In genomic region chr3:114527036-114527644, GRCh38 we compare ENCODE assay signal across 9 cellular contexts.
DNase-seq lines count a peak whose midpoint lies in the region; ATAC-seq and TF ChIP-seq lines count a peak whose summit lies in the region.
"Had no signal": no experiment of that assay in that cellular context is flagged by ENCODE, and none has a peak within 500 bp of the region (broad histone marks: within the 10 kb centered on the region; RNA-seq: fewer than 3 reads in every experiment).

No MANE protein-coding gene starts in this region.

- no peak overlapping the region for H2AFZ ChIP-seq in OCI-LY3 (ENCODE audit: low read depth, low read length)

- H3K27ac ChIP-seq in breast epithelium (no peak overlapping the region), OCI-LY3 (ENCODE audit: low read length) (no peak overlapping the region), tibial nerve (no peak overlapping the region)

- no peaks in the 10 kb centered on the region for H4K20me1 ChIP-seq in OCI-LY3 (ENCODE audit: insufficient read depth, low read length)

- H3K4me1 ChIP-seq in breast epithelium (no peaks in the 10 kb centered on the region), OCI-LY3 (ENCODE audit: low read length) (no peaks in the 10 kb centered on the region), tibial nerve (peaks cover 0 to 16% (median 0%) of the 10 kb centered on the region in 4 donors)

- no peak overlapping the region for H3K4me3 ChIP-seq in breast epithelium
- H3K4me3 ChIP-seq in OCI-LY3 (ENCODE audit: low read length): no peak overlapping the region
- no peak overlapping the region for H3K4me3 ChIP-seq in fibroblast of mammary gland (ENCODE audit: control insufficient read depth, low read depth, low read length)
- no peak overlapping the region for H3K4me3 ChIP-seq in tibial nerve
- H3K4me3 ChIP-seq: lung had no signal

- TF ChIP-seq CTCF in MCF 10A (IDR thresholded peaks at IDR 0.05; ENCODE audit: unreplicated experiment): peak; percentile 41
- peak in 1 of 3 donors; percentile 24 for TF ChIP-seq CTCF in breast epithelium (IDR thresholded peaks at IDR 0.05)
- TF ChIP-seq CTCF in OCI-LY3 (IDR thresholded peaks at IDR 0.05; ENCODE audit: low read depth, low read length): peak; percentile 65
- peak; percentile 66 for TF ChIP-seq CTCF in fibroblast of mammary gland (conservative IDR thresholded peaks at IDR 0.05; ENCODE audit: control insufficient read depth, insufficient read depth, low read depth, low read length)
- TF ChIP-seq CTCF in tibial nerve (IDR thresholded peaks at IDR 0.05): peak; percentile 13 to 42 (median 17)

- CTCF ChIA-PET in MCF 10A (lab: Yijun Ruan, JAX): interaction anchor here (0.6 to 2.8 kb wide), 13 partner anchors 9 to 750 kb away, joined by 3 to 18 read pairs (median 4); no protein-coding TSS in a partner anchor

- 40 to 63% methylated on average over 1 of the region's 1 CpG for WGBS in tibial nerve, 2 donors

- DNase-seq in MCF 10A (ENCODE audit: unreplicated experiment): peak; percentile 30
- DNase-seq in breast epithelium (ENCODE audit: low spot score in 2 of 2): no peak
- peak; percentile 44 for DNase-seq in fibroblast of mammary gland (ENCODE audit: low read depth)
- no peak for DNase-seq in tibial nerve (ENCODE audit: low spot score in 2 of 2)
- no peak for DNase-seq in activated T-cell treated with anti-CD3 and anti-CD28 coated beads, Interleukin-2, amount 50 U/mL, for 24 hours

- no peaks in the 10 kb centered on the region for H3K36me3 Mint-ChIP-seq in MCF 10A (ENCODE audit: insufficient read depth, unreplicated experiment)
- peaks cover 4% of the 10 kb centered on the region for H3K36me3 Mint-ChIP-seq in activated T-cell treated with anti-CD3 and anti-CD28 coated beads, Interleukin-2, amount 50 U/mL, for 24 hours (ENCODE audit: low read depth)

- no peak for ATAC-seq in GM18867 (IDR thresholded peaks at IDR 0.05; ENCODE audit: unreplicated experiment)
- no peak for ATAC-seq in GM21529 (IDR thresholded peaks at IDR 0.05; ENCODE audit: unreplicated experiment)

- no TSS peak for BruUV-seq in MCF 10A (replicated peaks; lab: Mats Ljungman, UMichigan)

- POLR2A ChIA-PET in MCF 10A (lab: Yijun Ruan, JAX): interaction anchor here (0.7 kb wide), 1 partner anchor 70 kb away, joined by 3 read pairs; no protein-coding TSS in a partner anchor

- no peaks in the 10 kb centered on the region for H3K9me3 Mint-ChIP-seq in MCF 10A (ENCODE audit: unreplicated experiment)
- no peaks in the 10 kb centered on the region for H3K9me3 Mint-ChIP-seq in activated T-cell treated with anti-CD3 and anti-CD28 coated beads, Interleukin-2, amount 50 U/mL, for 24 hours

- no peak overlapping the region for H3K27ac Mint-ChIP-seq in MCF 10A (ENCODE audit: low read depth, unreplicated experiment)
- H3K27ac Mint-ChIP-seq in activated T-cell treated with anti-CD3 and anti-CD28 coated beads, Interleukin-2, amount 50 U/mL, for 24 hours: no peak overlapping the region

- H3K27me3 ChIP-seq in breast epithelium (no peaks in the 10 kb centered on the region), OCI-LY3 (ENCODE audit: low read depth, low read length) (no peaks in the 10 kb centered on the region), tibial nerve (no peaks in the 10 kb centered on the region)

- H3K4me3 Mint-ChIP-seq in MCF 10A (ENCODE audit: unreplicated experiment): no peak overlapping the region
- H3K4me3 Mint-ChIP-seq in activated T-cell treated with anti-CD3 and anti-CD28 coated beads, Interleukin-2, amount 50 U/mL, for 24 hours: no peak overlapping the region

- H3K9ac ChIP-seq in OCI-LY3 (ENCODE audit: low read length): no peak overlapping the region

- intact Hi-C loops in MCF 10A (cut with micrococcal nuclease) (loop anchor here (5.0 to 10.0 kb wide), 3 partner anchors 142 to 565 kb away; no protein-coding TSS in a partner anchor), breast epithelium (cut with DNase I; ENCODE audit: low total_unique reads) (no loop called here)

- H3K4me2 ChIP-seq in OCI-LY3 (ENCODE audit: low read length): no peak overlapping the region

- TF ChIP-seq EP300 in tibial nerve (IDR thresholded peaks at IDR 0.05): no peak

- H3K9me3 ChIP-seq in breast epithelium (no peaks in the 10 kb centered on the region), OCI-LY3 (ENCODE audit: insufficient read depth, low read length) (no peaks in the 10 kb centered on the region), tibial nerve (no peaks in the 10 kb centered on the region)

- TF ChIP-seq POLR2A in breast epithelium (IDR thresholded peaks at IDR 0.05) (no peak), tibial nerve (IDR thresholded peaks at IDR 0.05) (no peak)

- H3K36me3 ChIP-seq in breast epithelium (no peaks in the 10 kb centered on the region), OCI-LY3 (replicated peaks; ENCODE audit: low read depth, low read length) (no peaks in the 10 kb centered on the region), tibial nerve (peaks cover 0 to 8% (median 0%) of the 10 kb centered on the region in 3 donors)

- no peaks in the 10 kb centered on the region for H3K79me2 ChIP-seq in OCI-LY3 (ENCODE audit: low read length)

- no peaks in the 10 kb centered on the region for H3K27me3 Mint-ChIP-seq in MCF 10A (ENCODE audit: insufficient read depth, unreplicated experiment)
- H3K27me3 Mint-ChIP-seq in activated T-cell treated with anti-CD3 and anti-CD28 coated beads, Interleukin-2, amount 50 U/mL, for 24 hours: no peaks in the 10 kb centered on the region

- no peaks in the 10 kb centered on the region for H3K4me1 Mint-ChIP-seq in MCF 10A (ENCODE audit: insufficient read depth, unreplicated experiment)
- peaks cover 1% of the 10 kb centered on the region for H3K4me1 Mint-ChIP-seq in activated T-cell treated with anti-CD3 and anti-CD28 coated beads, Interleukin-2, amount 50 U/mL, for 24 hours (ENCODE audit: low read depth)

Comparison
In these comparisons a context has a peak if more than half of its experiments do, and no peak if none do; other contexts are left out.
1. DNase-seq: peak in MCF 10A (single experiment) and fibroblast of mammary gland (single experiment); none in breast epithelium (0 of 2), tibial nerve (0 of 2) and activated T-cell treated with anti-CD3 and anti-CD28 coated beads, Interleukin-2, amount 50 U/mL, for 24 hours (single experiment).